ENCODE assay signal across 21 cellular contexts in the genomic region with DNA sequence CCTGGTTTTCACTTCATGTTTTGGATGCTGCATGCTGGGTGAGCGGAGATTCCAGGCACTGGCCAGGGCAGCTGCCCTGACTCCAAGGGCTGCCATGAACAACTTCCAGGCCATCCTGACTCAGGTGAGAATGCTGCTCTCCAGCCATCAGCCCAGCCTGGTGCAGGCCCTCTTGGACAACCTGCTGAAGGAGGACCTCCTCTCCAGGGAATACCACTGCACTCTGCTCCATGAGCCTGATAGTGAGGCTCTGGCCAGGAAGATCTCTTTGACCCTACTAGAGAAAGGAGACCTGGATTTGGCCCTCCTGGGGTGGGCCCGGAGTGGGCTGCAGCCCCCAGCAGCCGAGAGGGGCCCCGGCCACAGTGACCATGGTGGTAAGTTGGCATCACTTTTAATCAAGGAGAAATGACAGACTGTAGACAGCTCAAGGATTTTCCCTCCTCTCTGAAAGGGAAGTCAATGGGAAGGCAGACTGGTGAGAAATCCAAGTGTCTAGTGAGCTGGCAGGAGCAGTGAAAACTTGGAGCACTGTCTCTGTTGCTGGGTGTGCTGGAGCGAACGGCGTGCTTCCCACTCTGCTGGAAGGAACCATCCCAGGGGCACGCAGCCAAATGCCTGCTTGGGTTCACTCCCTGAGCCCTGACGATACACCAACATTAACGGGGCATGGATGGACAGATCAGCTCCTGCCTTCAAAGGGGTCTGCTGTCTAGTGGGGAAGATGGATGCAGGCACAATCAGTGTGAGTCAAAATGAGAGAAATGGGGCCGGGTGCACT. TPM values are rescaled to one million over a fixed set of nuclear protein-coding genes. Genes with fewer than 3 reads are reported as not detected.
A peak's percentile ranks its signal among the peaks of the same experiment; 100 is the strongest.
DNase-seq lines count a peak whose midpoint lies in the region; ATAC-seq, FAIRE-seq and TF ChIP-seq lines count a peak whose summit lies in the region.
"Had no signal": no experiment of that assay in that cellular context is flagged by ENCODE, and none has a peak within 500 bp of the region (broad histone marks: within the 10 kb centered on the region; RNA-seq: fewer than 3 reads in every experiment).

No MANE protein-coding gene starts in this region.

- H3K23me2 ChIP-seq in H1 (ENCODE audit: low read depth, low read length), result no peaks in the 10 kb centered on the region; the same call in 1 of the 2 replicates

- H3K4me1 Mint-ChIP-seq in naive B cell, result peaks cover 52 to 78% (median 75%) of the 10 kb centered on the region in 3 donors
- no peaks in the 10 kb centered on the region for H3K4me1 Mint-ChIP-seq in glutamatergic neuron (ENCODE audit: low read depth, unreplicated experiment)

- no peak overlapping the region for H2BK20ac ChIP-seq in H1 (ENCODE audit: low read length)

- no peak overlapping the region for H2BK120ac ChIP-seq in H1 (replicated peaks; ENCODE audit: low read depth, low read length)

- H3K27me3 ChIP-seq in H1 (replicated peaks in 1 of 4; ENCODE audit: control insufficient read depth in 3 of 4, extremely low read depth in 1 of 4, insufficient read depth in 3 of 4, low read length in 3 of 4), result no peaks in the 10 kb centered on the region
- no peaks in the 10 kb centered on the region for H3K27me3 ChIP-seq in upper lobe of right lung
- no peaks in the 10 kb centered on the region for H3K27me3 ChIP-seq in MM.1S (replicated peaks; ENCODE audit: insufficient read depth, low read length)

- no peaks in the 10 kb centered on the region for H3K27me3 Mint-ChIP-seq in naive B cell
- peaks cover 7% of the 10 kb centered on the region for H3K27me3 Mint-ChIP-seq in glutamatergic neuron (ENCODE audit: unreplicated experiment)

- peak; percentile 77 for DNase-seq in Right ventricle myocardium inferior (ENCODE audit: missing footprints)
- DNase-seq in cardiac septum (ENCODE audit: low spot score), result no peak
- DNase-seq in H1 (ENCODE audit: low read depth in 1 of 2, low spot score in 2 of 2), result no peak
- DNase-seq in naive B cell, result no peak
- no peak for DNase-seq in upper lobe of right lung
- DNase-seq in MM.1S, result no peak
- no peak for DNase-seq in activated CD8-positive, alpha-beta memory T cell treated with anti-CD3 and anti-CD28 coated beads, Interleukin-2, amount 50 U/mL, for 4 hours
- DNase-seq in glutamatergic neuron, result no peak
- DNase-seq: activated CD4-positive, alpha-beta T cell treated with anti-CD3 and anti-CD28 coated beads, Interleukin-2, amount 50 U/mL, for 1 hour; activated naive CD4-positive, alpha-beta T cell treated with anti-CD3 and anti-CD28 coated beads, Interleukin-2, amount 50 U/mL, for 16 hours; activated T-cell treated with anti-CD3 and anti-CD28 coated beads, Interleukin-2, amount 50 U/mL, for 1 hour; CD4-positive, CD25-positive, alpha-beta regulatory T cell; foreskin fibroblast; kidney glomerular epithelial cell; NCI-H1436; NCI-H2171 treated with DMSO at 0.1 percent for 48 hours; stimulated activated CD4-positive, alpha-beta T cell treated with anti-CD3 and anti-CD28 coated beads, Interleukin-2, amount 100 ng/mL, for 48 hours had no signal

- no peak overlapping the region for H3K18ac ChIP-seq in H1 (ENCODE audit: extremely low read depth, low read length)

- no peak overlapping the region for H4K5ac ChIP-seq in H1 (ENCODE audit: insufficient read length, low read depth, low read length)

- H3K9ac ChIP-seq in H1 (replicated peaks in 1 of 4; ENCODE audit: extremely low read depth in 1 of 4, low read depth in 3 of 4, low read length in 3 of 4), result no peak overlapping the region
- no peak overlapping the region for H3K9ac ChIP-seq in MM.1S (ENCODE audit: low read length)

- no peak for TF ChIP-seq RAD21 in H1 (IDR thresholded peaks at IDR 0.05 in 1 of 2, conservative IDR thresholded peaks at IDR 0.05 in 1 of 2; ENCODE audit: low read depth in 2 of 2, low read length in 2 of 2)

- intact Hi-C loops in Right ventricle myocardium inferior (cut with DNase I) (no loop called here), cardiac septum (cut with DNase I) (no loop called here), upper lobe of right lung (cut with DNase I) (no loop called here)

- H3K36me3 Mint-ChIP-seq in naive B cell (peaks cover 0 to 10% of the 10 kb centered on the region in 2 donors), glutamatergic neuron (ENCODE audit: unreplicated experiment) (no peaks in the 10 kb centered on the region)
- H3K36me3 Mint-ChIP-seq: CD4-positive, CD25-positive, alpha-beta regulatory T cell had no signal

- H3K9me2 ChIP-seq in MM.1S (replicated peaks; ENCODE audit: insufficient read depth, low read length), result no peaks in the 10 kb centered on the region

- no peak overlapping the region for H2AK5ac ChIP-seq in H1 (ENCODE audit: low read depth, low read length)

- H3K56ac ChIP-seq in H1 (replicated peaks; ENCODE audit: insufficient read length, low read depth, low read length), result no peak overlapping the region

- 93% methylated on average over 10 of the region's 11 CpGs; no CpG with 5 or more reads in 1 of the 2 experiments for WGBS in H1 (ENCODE audit: extremely low coverage in 1 of 2, insufficient coverage in 1 of 2, insufficient read length in 1 of 2, insufficient replicate concordance in 2 of 2, low coverage in 1 of 2, low lambda C conversion rate in 2 of 2, missing lambda C conversion rate in 1 of 2), 2 experiments

- H4K20me1 ChIP-seq in H1 (replicated peaks in 1 of 2; ENCODE audit: control insufficient read depth in 1 of 2, insufficient read depth in 2 of 2, low read length in 2 of 2) (no peaks in the 10 kb centered on the region), MM.1S (ENCODE audit: insufficient read depth, low read length) (no peaks in the 10 kb centered on the region)

- H3K23ac ChIP-seq in H1 (ENCODE audit: insufficient read length), result no peak overlapping the region

- peak overlapping the region; percentile 3; the same call in 1 of the 2 replicates for H4K8ac ChIP-seq in H1 (ENCODE audit: extremely low read depth, insufficient read depth, low read length)

- H3K27ac ChIP-seq in H1 (ENCODE audit: low read depth, low read length) (no peak overlapping the region), upper lobe of right lung (peak overlapping the region; percentile 42), MM.1S (ENCODE audit: low read length) (no peak overlapping the region)

- FAIRE-seq in H1 (lab: Jason Lieb, UNC), result no peak
- FAIRE-seq: astrocyte, H54 had no signal

- no peak overlapping the region for H3K4ac ChIP-seq in H1 (replicated peaks; ENCODE audit: insufficient read length, low read depth, low read length)

- no peak overlapping the region for H2BK5ac ChIP-seq in H1 (ENCODE audit: low read depth, low read length)

- H3K14ac ChIP-seq in H1 (ENCODE audit: insufficient read length), result no peak overlapping the region

- CTCF ChIA-PET in H1 (lab: Charles Lee; ENCODE audit: partially characterized antibody), result no interaction called here

- no peaks in the 10 kb centered on the region for H3K79me1 ChIP-seq in H1 (ENCODE audit: low read depth, low read length)

- H3F3A ChIP-seq in MM.1S (ENCODE audit: insufficient read depth, low read length), result peaks cover 20% of the 10 kb centered on the region

- H3K4me1 ChIP-seq in H1 (replicated peaks in 1 of 4; ENCODE audit: control insufficient read depth in 3 of 4, insufficient read depth in 4 of 4, low read length in 3 of 4) (peaks cover 0 to 2% (median 0%) of the 10 kb centered on the region in 4 experiments; a peak in 1 of 7 replicates), upper lobe of right lung (peaks cover 41% of the 10 kb centered on the region), MM.1S (ENCODE audit: low read length) (peaks cover 27% of the 10 kb centered on the region)

- TF ChIP-seq CTCF in H1 (IDR thresholded peaks at IDR 0.05; ENCODE audit: control extremely low read depth in 1 of 3, insufficient read depth in 1 of 3, low read depth in 1 of 3, low read length in 3 of 3) (no peak), upper lobe of right lung (IDR thresholded peaks at IDR 0.05) (no peak), MM.1S (IDR thresholded peaks at IDR 0.05; ENCODE audit: low read length) (no peak), glutamatergic neuron (IDR thresholded peaks at IDR 0.05; ENCODE audit: partially characterized antibody, unreplicated experiment) (no peak)

- H3K4me2 ChIP-seq in H1 (ENCODE audit: insufficient read depth in 1 of 2, low read depth in 2 of 2, low read length in 2 of 2), result no peak overlapping the region
- no peak overlapping the region for H3K4me2 ChIP-seq in MM.1S (ENCODE audit: low read depth, low read length)

- no peak overlapping the region for H3K4me3 ChIP-seq in H1 (ENCODE audit: extremely low read depth in 1 of 4, insufficient read depth in 2 of 4, low read depth in 3 of 4, low read length in 4 of 4)
- H3K4me3 ChIP-seq in upper lobe of right lung, result peak overlapping the region; percentile 8
- H3K4me3 ChIP-seq in MM.1S (ENCODE audit: low read length), result no peak overlapping the region
- H3K4me3 ChIP-seq: coronary artery had no signal

- no peak overlapping the region for H2BK15ac ChIP-seq in H1 (ENCODE audit: low read length)

- H4K91ac ChIP-seq in H1 (replicated peaks; ENCODE audit: insufficient read length, low read length), result no peak overlapping the region

- H3K9me3 Mint-ChIP-seq in naive B cell, result peaks cover 0 to 5% (median 0%) of the 10 kb centered on the region in 7 donors
- H3K9me3 Mint-ChIP-seq in glutamatergic neuron (ENCODE audit: unreplicated experiment), result peaks cover 5% of the 10 kb centered on the region

- H2AFZ ChIP-seq in H1 (ENCODE audit: low read length) (no peak overlapping the region), MM.1S (ENCODE audit: low read length) (no peak overlapping the region)

- peak; percentile 51 for ATAC-seq in Right ventricle myocardium inferior
- ATAC-seq in naive B cell (ENCODE audit: low read depth in 2 of 2), result no peak
- no peak for ATAC-seq in upper lobe of right lung

- H3K4me3 Mint-ChIP-seq in naive B cell (peak overlapping the region; percentile 72 to 94 (median 85)), glutamatergic neuron (ENCODE audit: unreplicated experiment) (no peak overlapping the region)
- H3K4me3 Mint-ChIP-seq: CD4-positive, CD25-positive, alpha-beta regulatory T cell had no signal

- no peak for TF ChIP-seq EP300 in H1 (IDR thresholded peaks at IDR 0.05; ENCODE audit: borderline replicate concordance in 1 of 2, low read depth in 2 of 2, low read length in 2 of 2)

- H3K27ac Mint-ChIP-seq in naive B cell (peak overlapping the region; percentile 24 to 99 (median 92)), glutamatergic neuron (ENCODE audit: unreplicated experiment) (no peak overlapping the region)
- H3K27ac Mint-ChIP-seq: CD4-positive, CD25-positive, alpha-beta regulatory T cell had no signal

- POLR2A ChIA-PET in H1 (lab: Charles Lee; ENCODE audit: partially characterized antibody), result no interaction called here

- H3K79me2 ChIP-seq in H1 (ENCODE audit: control insufficient read depth in 1 of 2, insufficient read depth in 2 of 2, low read length in 2 of 2) (no peaks in the 10 kb centered on the region), MM.1S (ENCODE audit: low read length) (no peaks in the 10 kb centered on the region)

- no peak overlapping the region for H2BK12ac ChIP-seq in H1 (ENCODE audit: low read depth, low read length)

- H3K36me3 ChIP-seq in H1 (ENCODE audit: control insufficient read depth in 2 of 4, insufficient read depth in 4 of 4, low read length in 3 of 4) (no peaks in the 10 kb centered on the region), upper lobe of right lung (no peaks in the 10 kb centered on the region), MM.1S (replicated peaks; ENCODE audit: insufficient read depth, low read length) (no peaks in the 10 kb centered on the region)

- TF ChIP-seq POLR2A in H1 (IDR thresholded peaks at IDR 0.05; ENCODE audit: control extremely low read depth in 1 of 2, low read depth in 2 of 2, low read length in 2 of 2), result no peak

- H3K9me3 ChIP-seq in H1 (ENCODE audit: insufficient read depth in 2 of 2, low read depth in 1 of 2, low read length in 1 of 2) (no peaks in the 10 kb centered on the region), upper lobe of right lung (no peaks in the 10 kb centered on the region), MM.1S (replicated peaks; ENCODE audit: insufficient read depth, low read length) (no peaks in the 10 kb centered on the region)

RNA-seq across cellular contexts. Expression of a gene that starts 10.6 kb away (rescaled TPM):
- 11.0 TPM for total RNA-seq in Right ventricle myocardium inferior
- 7.2 TPM for total RNA-seq in cardiac septum
- total RNA-seq in H1 (2021; fragmentation: NEBNext Ultra II Directional; extraction: Animal tissue kit (Norgen Biotek cat#: 25700)), result 0.06 and 0.07 TPM in 2 replicates
- 0.16 and 0.17 TPM in 2 replicates for polyA plus RNA-seq in H1 (2011; rRNA removed)
- 0.14 TPM for polyA plus RNA-seq in H1 (2011; cell fraction: cytosol; rRNA removed)
- 0.44 TPM for polyA plus RNA-seq in H1 (2011; cell fraction: nucleus; rRNA removed)
- 0.13 to 0.37 TPM (median 0.29 TPM) in 4 replicates for polyA plus RNA-seq in H1 (2012, experiment 1 of 2)
- polyA plus RNA-seq in H1 (2012, experiment 2 of 2), result 0.14 TPM
- polyA plus RNA-seq in H1 (2013, experiment 1 of 2), result 0.02 TPM
- 0.04 TPM for polyA plus RNA-seq in H1 (2013, experiment 2 of 2)
- 0.05 and 0.09 TPM in 2 replicates for polyA minus RNA-seq in H1 (2011; rRNA and poly(A)+ RNA removed)
- not detected for polyA minus RNA-seq in H1 (2011; cell fraction: cytosol; rRNA and poly(A)+ RNA removed)
- polyA minus RNA-seq in H1 (2011; cell fraction: nucleus; rRNA and poly(A)+ RNA removed), result not detected
- polyA plus RNA-seq in naive B cell (ENCODE audit: low read depth in 6 of 6), result 100 to 1,000 TPM; 130 to 259 (median 150) TPM
- total RNA-seq in upper lobe of right lung, result 78.9 TPM
- 0.69 TPM for total RNA-seq in glutamatergic neuron (ENCODE audit: unreplicated experiment)
- total RNA-seq: astrocyte had no signal

RNA-seq across cellular contexts. Expression of a gene that starts 47.8 kb away (rescaled TPM):
- total RNA-seq in Right ventricle myocardium inferior (0.41 TPM), cardiac septum (0.13 TPM), upper lobe of right lung (0.69 TPM), glutamatergic neuron (ENCODE audit: unreplicated experiment) (8.4 TPM)
- 3.1 and 3.2 TPM in 2 replicates for total RNA-seq in H1 (2021; fragmentation: NEBNext Ultra II Directional; extraction: Animal tissue kit (Norgen Biotek cat#: 25700))
- polyA plus RNA-seq in H1 (2011; rRNA removed) (2.2 TPM in 2 replicates), naive B cell (ENCODE audit: low read depth in 6 of 6) (under 1 TPM in 5 of 6 donors, not detected in 1; 0.27 to 0.82 (median 0.36) TPM)
- polyA plus RNA-seq in H1 (2011; cell fraction: cytosol; rRNA removed), result 1.8 TPM
- polyA plus RNA-seq in H1 (2011; cell fraction: nucleus; rRNA removed), result 1.9 TPM
- 1.9 to 3.6 TPM (median 2.1 TPM) in 4 replicates for polyA plus RNA-seq in H1 (2012, experiment 1 of 2)
- 1.8 TPM for polyA plus RNA-seq in H1 (2012, experiment 2 of 2)
- polyA plus RNA-seq in H1 (2013, experiment 1 of 2), result 2.0 TPM
- 1.5 TPM for polyA plus RNA-seq in H1 (2013, experiment 2 of 2)
- 2.4 TPM in 2 replicates for polyA minus RNA-seq in H1 (2011; rRNA and poly(A)+ RNA removed)
- 1.3 TPM for polyA minus RNA-seq in H1 (2011; cell fraction: cytosol; rRNA and poly(A)+ RNA removed)
- polyA minus RNA-seq in H1 (2011; cell fraction: nucleus; rRNA and poly(A)+ RNA removed), result 1.9 TPM
- total RNA-seq: A172 had no signal
- polyA plus RNA-seq: CD4-positive, CD25-positive, alpha-beta regulatory T cell had no signal
